ENCODE assay signal across 26 cellular contexts in the genomic region with DNA sequence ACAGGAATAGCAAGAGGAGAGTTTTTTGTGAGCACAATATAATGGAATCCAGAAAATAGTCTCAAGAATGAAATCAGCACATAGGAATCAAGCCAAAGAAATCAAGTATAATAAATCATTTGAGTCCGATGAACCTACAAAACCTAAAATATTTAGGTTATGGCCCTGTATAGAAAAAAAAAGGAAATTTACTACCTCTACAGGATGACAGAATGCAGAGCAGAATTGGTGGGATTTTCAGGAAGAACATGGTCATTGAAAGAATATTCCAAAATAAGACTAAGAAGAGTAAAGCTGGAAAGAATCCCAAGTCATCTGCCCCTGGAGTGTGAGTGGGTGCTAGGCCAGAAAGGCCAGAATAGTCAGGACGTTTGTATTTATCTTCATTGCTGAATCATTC.
DNase-seq lines count a peak whose midpoint lies in the region; ATAC-seq, FAIRE-seq and TF ChIP-seq lines count a peak whose summit lies in the region.
"Had no signal": no experiment of that assay in that cellular context is flagged by ENCODE, and none has a peak within 500 bp of the region (broad histone marks: within the 10 kb centered on the region; RNA-seq: fewer than 3 reads in every experiment).

No MANE protein-coding gene starts in this region.

- H3K27me3 ChIP-seq in ACC112 (ENCODE audit: insufficient read depth, low read length): no peaks in the 10 kb centered on the region
- no peaks in the 10 kb centered on the region for H3K27me3 ChIP-seq in astrocyte (ENCODE audit: insufficient read depth, low read length)
- H3K27me3 ChIP-seq: SJCRH30 had no signal

- H3K4me1 ChIP-seq in ACC112 (ENCODE audit: control insufficient read depth, insufficient read depth, low read length, unreplicated experiment): no peaks in the 10 kb centered on the region
- no peaks in the 10 kb centered on the region for H3K4me1 ChIP-seq in astrocyte (ENCODE audit: insufficient read depth, low read length)
- H3K4me1 ChIP-seq: SJCRH30 had no signal

- H2AFZ ChIP-seq in ACC112 (ENCODE audit: low read length, unreplicated experiment) (peak overlapping the region; percentile 53), astrocyte (ENCODE audit: low read depth, low read length) (no peak overlapping the region)
- H2AFZ ChIP-seq: GM23338, PC-9 had no signal

- no peak for FAIRE-seq in astrocyte (lab: Jason Lieb, UNC)
- FAIRE-seq: G401.6, GM12892 had no signal

- H3K4me1 Mint-ChIP-seq in astrocyte (ENCODE audit: low read depth, unreplicated experiment): peaks cover 4% of the 10 kb centered on the region

- no peak for TF ChIP-seq CTCF in astrocyte (IDR thresholded peaks at IDR 0.05; ENCODE audit: insufficient read depth, low read depth, low read length)

- H3K4me3 ChIP-seq in ACC112 (ENCODE audit: low read depth, low read length) (no peak overlapping the region), astrocyte (ENCODE audit: insufficient read depth, low read depth, low read length) (no peak overlapping the region), skeletal muscle cell (ENCODE audit: low read depth, low read length) (no peak overlapping the region)
- H3K4me3 ChIP-seq: GM23338, PC-9, SJCRH30 had no signal

- no peaks in the 10 kb centered on the region for H3K79me2 ChIP-seq in ACC112 (ENCODE audit: control insufficient read depth, insufficient read depth, low read length, unreplicated experiment)
- no peaks in the 10 kb centered on the region for H3K79me2 ChIP-seq in astrocyte (ENCODE audit: insufficient read depth, low read length)

- no peak overlapping the region for H3K9ac ChIP-seq in astrocyte (ENCODE audit: low read length)
- H3K9ac ChIP-seq: KMS-11 had no signal

- peak overlapping the region; percentile 37 for H3K4me2 ChIP-seq in astrocyte (ENCODE audit: low read length)
- H3K4me2 ChIP-seq: GM23338, KMS-11, PC-9 had no signal

- no peak overlapping the region for H3K4me3 Mint-ChIP-seq in astrocyte (ENCODE audit: unreplicated experiment)
- H3K4me3 Mint-ChIP-seq: GM23338, H9 had no signal

- peaks cover 6% of the 10 kb centered on the region for H3K9me3 Mint-ChIP-seq in astrocyte (ENCODE audit: unreplicated experiment)

- peak; percentile 2 for DNase-seq in GM04504 (ENCODE audit: low read depth)
- peak; percentile 63 for DNase-seq in astrocyte (ENCODE audit: low read depth)
- peak; percentile 12 for DNase-seq in skeletal muscle cell (ENCODE audit: low read depth)
- DNase-seq in activated gamma-delta T cell treated with Interleukin-2 at 50 U/mL for 16 hours: no peak
- DNase-seq in NCI-H1694 treated with DMSO at 0.1 percent for 48 hours (lab: John Stamatoyannopoulos, UW): no peak
- DNase-seq: ACHN, DMS153, DND-41, H9, MM.1S, NCI-H1048, NCI-H1417 treated with DMSO at 0.1 percent for 48 hours, NCI-H187 treated with DMSO at 0.1 percent for 48 hours, NCI-H2107, PC-9, SJCRH30 had no signal

- no peaks in the 10 kb centered on the region for H4K20me1 ChIP-seq in astrocyte (ENCODE audit: insufficient read depth, low read length)

- no peaks in the 10 kb centered on the region for H3K36me3 Mint-ChIP-seq in astrocyte (ENCODE audit: low read depth, unreplicated experiment)

- H3K36me3 ChIP-seq in ACC112 (ENCODE audit: insufficient read depth, low read length) (no peaks in the 10 kb centered on the region), astrocyte (ENCODE audit: insufficient read depth, low read length) (no peaks in the 10 kb centered on the region)
- H3K36me3 ChIP-seq: SJCRH30 had no signal

- no peaks in the 10 kb centered on the region for H3K9me3 ChIP-seq in astrocyte (ENCODE audit: insufficient read depth, low read depth, low read length)
- H3K9me3 ChIP-seq: SJCRH30 had no signal

- H3K27ac ChIP-seq in ACC112 (ENCODE audit: low read depth, low read length): peak overlapping the region; percentile 33
- no peak overlapping the region for H3K27ac ChIP-seq in astrocyte (ENCODE audit: low read depth, low read length)
- H3K27ac ChIP-seq: 22Rv1, KMS-11, PC-9, SJCRH30 had no signal

- H3K27ac Mint-ChIP-seq in astrocyte (ENCODE audit: unreplicated experiment): no peak overlapping the region
- H3K27ac Mint-ChIP-seq: GM23338, H9 had no signal

- ATAC-seq in GM21786 (IDR thresholded peaks at IDR 0.05; ENCODE audit: unreplicated experiment): no peak
- ATAC-seq in HG03108 (IDR thresholded peaks at IDR 0.05; ENCODE audit: unreplicated experiment): no peak
- ATAC-seq: GM23338, Right ventricle myocardium inferior, SK-N-SH treated with all-trans-retinoic acid at 6 μM for 48 hours had no signal

- no peaks in the 10 kb centered on the region for H3K27me3 Mint-ChIP-seq in astrocyte (ENCODE audit: low read depth, unreplicated experiment)

Comparison
In these comparisons a context has a peak if more than half of its experiments do, and no peak if none do; other contexts are left out.
1. DNase-seq: peak in GM04504 (single experiment), astrocyte (single experiment) and skeletal muscle cell (single experiment); none in activated gamma-delta T cell treated with Interleukin-2 at 50 U/mL for 16 hours (single experiment) and NCI-H1694 treated with DMSO at 0.1 percent for 48 hours (single experiment).